ENCODE assay signal across 9 cellular contexts in the genomic region with DNA sequence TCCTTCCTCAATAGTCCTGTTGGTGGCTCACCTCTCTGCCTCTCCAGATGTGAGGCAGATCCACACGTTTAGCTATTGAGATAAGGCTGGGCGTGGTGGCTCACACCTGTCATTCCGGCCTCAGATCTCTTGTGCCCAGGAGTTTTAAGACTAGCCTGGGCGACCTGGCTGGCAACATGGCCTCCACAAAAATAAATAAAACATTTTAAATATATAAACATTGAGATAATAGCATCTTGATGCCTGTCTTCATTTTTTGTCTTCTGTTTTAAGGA. TPM values are rescaled to one million over a fixed set of nuclear protein-coding genes. Genes with fewer than 3 reads are reported as not detected.
DNase-seq lines count a peak whose midpoint lies in the region; FAIRE-seq and TF ChIP-seq lines count a peak whose summit lies in the region.
"Had no signal": no experiment of that assay in that cellular context is flagged by ENCODE, and none has a peak within 500 bp of the region (broad histone marks: within the 10 kb centered on the region; RNA-seq: fewer than 3 reads in every experiment).

No MANE protein-coding gene starts in this region.

- H3K27ac ChIP-seq in keratinocyte (ENCODE audit: control insufficient read depth, insufficient read depth, low read length) (peak overlapping the region; percentile 71), testis (peak overlapping the region; percentile 84 to 96)

- peak overlapping the region; percentile 87 for H3K9ac ChIP-seq in keratinocyte (ENCODE audit: control insufficient read depth, extremely low read depth, insufficient read depth, low read length)

- peak overlapping the region; percentile 90 for H3K4me2 ChIP-seq in keratinocyte (ENCODE audit: control insufficient read depth, extremely low read depth, insufficient read depth, low read depth, low read length)

- no peak for DNase-seq in activated naive CD4-positive, alpha-beta T cell treated with anti-CD3 and anti-CD28 coated beads, Interleukin-2, amount 10 ng/mL, durations not matched to agents 7 days and 5 days
- DNase-seq in activated naive CD4-positive, alpha-beta T cell treated with anti-CD3 and anti-CD28 coated beads, Interleukin-2, amount 50 U/mL, for 16 hours: no peak
- no peak for DNase-seq in activated CD4-positive, alpha-beta memory T cell treated with anti-CD3 and anti-CD28 coated beads, Interleukin-2, amount 10 ng/mL, durations not matched to agents 7 days and 5 days
- DNase-seq in keratinocyte (ENCODE audit: low read depth, low spot score) (no peak), testis (no peak), cerebellum (ENCODE audit: low spot score) (no peak), putamen (ENCODE audit: low spot score) (no peak), GM20000 (ENCODE audit: low spot score) (no peak)

- peak overlapping the region in 2 of 3 experiments; percentile 78 to 85 for H3K4me3 ChIP-seq in keratinocyte (ENCODE audit: control insufficient read depth in 2 of 3, extremely low read depth in 1 of 3, insufficient read depth in 2 of 3, low read depth in 1 of 3, low read length in 3 of 3)
- no peak overlapping the region for H3K4me3 ChIP-seq in testis

- H3K27ac Mint-ChIP-seq in activated naive CD4-positive, alpha-beta T cell treated with anti-CD3 and anti-CD28 coated beads, Interleukin-2, amount 10 ng/mL, durations not matched to agents 7 days and 5 days: peak overlapping the region; percentile 75
- H3K27ac Mint-ChIP-seq in activated CD4-positive, alpha-beta memory T cell treated with anti-CD3 and anti-CD28 coated beads, Interleukin-2, amount 10 ng/mL, durations not matched to agents 7 days and 5 days: peak overlapping the region; percentile 56

- H2AFZ ChIP-seq in keratinocyte (ENCODE audit: control insufficient read depth, low read length): no peak overlapping the region

- H3K36me3 ChIP-seq in keratinocyte (ENCODE audit: control insufficient read depth in 2 of 2, extremely low read depth in 1 of 2, insufficient read depth in 2 of 2, low read length in 2 of 2): peaks cover 0 to 4% of the 10 kb centered on the region in 2 experiments
- no peaks in the 10 kb centered on the region for H3K36me3 ChIP-seq in testis (ENCODE audit: low read depth, missing control alignments)

- WGBS in testis, 2 donors: 48 to 57% methylated on average over 4 of the region's 4 CpGs

- dilution Hi-C loops in keratinocyte (cut with MboI; ENCODE audit: extremely low pct_ligation_motif_present, low sequenced_read_pairs): no loop called here

- H4K20me1 ChIP-seq in keratinocyte (ENCODE audit: control insufficient read depth, extremely low read depth, insufficient read depth, low read length): no peaks in the 10 kb centered on the region

- H3K36me3 Mint-ChIP-seq in activated naive CD4-positive, alpha-beta T cell treated with anti-CD3 and anti-CD28 coated beads, Interleukin-2, amount 10 ng/mL, durations not matched to agents 7 days and 5 days: peaks cover under 1% of the 10 kb centered on the region
- H3K36me3 Mint-ChIP-seq in activated CD4-positive, alpha-beta memory T cell treated with anti-CD3 and anti-CD28 coated beads, Interleukin-2, amount 10 ng/mL, durations not matched to agents 7 days and 5 days (ENCODE audit: low read depth): peaks cover 10% of the 10 kb centered on the region

- CTCF ChIA-PET in activated naive CD4-positive, alpha-beta T cell treated with anti-CD3 and anti-CD28 coated beads, Interleukin-2, amount 10 ng/mL, durations not matched to agents 7 days and 5 days (lab: Charles Lee): interaction anchor here (1.1 to 5.3 kb wide), 3 partner anchors 30 to 151 kb away, joined by 3 to 53 read pairs (median 48); no protein-coding TSS in a partner anchor
- CTCF ChIA-PET in activated CD4-positive, alpha-beta memory T cell treated with anti-CD3 and anti-CD28 coated beads, Interleukin-2, amount 10 ng/mL, durations not matched to agents 7 days and 5 days (lab: Charles Lee): interaction anchor here (1.0 to 3.9 kb wide), 2 partner anchors 11 to 30 kb away, joined by 3 to 40 read pairs; no protein-coding TSS in a partner anchor

- H3K9me3 Mint-ChIP-seq in activated naive CD4-positive, alpha-beta T cell treated with anti-CD3 and anti-CD28 coated beads, Interleukin-2, amount 10 ng/mL, durations not matched to agents 7 days and 5 days: peaks cover 3% of the 10 kb centered on the region
- peaks cover 2% of the 10 kb centered on the region for H3K9me3 Mint-ChIP-seq in activated CD4-positive, alpha-beta memory T cell treated with anti-CD3 and anti-CD28 coated beads, Interleukin-2, amount 10 ng/mL, durations not matched to agents 7 days and 5 days

- peaks cover 19% of the 10 kb centered on the region for H3K79me2 ChIP-seq in keratinocyte (ENCODE audit: control insufficient read depth, insufficient read depth, low read length)

- H3K4me1 ChIP-seq in keratinocyte (ENCODE audit: control insufficient read depth, extremely low read depth, insufficient read depth, low read length): peaks cover 19% of the 10 kb centered on the region
- peaks cover 21% of the 10 kb centered on the region for H3K4me1 ChIP-seq in testis

- H3K4me1 Mint-ChIP-seq in activated naive CD4-positive, alpha-beta T cell treated with anti-CD3 and anti-CD28 coated beads, Interleukin-2, amount 10 ng/mL, durations not matched to agents 7 days and 5 days: peaks cover 19% of the 10 kb centered on the region
- H3K4me1 Mint-ChIP-seq in activated CD4-positive, alpha-beta memory T cell treated with anti-CD3 and anti-CD28 coated beads, Interleukin-2, amount 10 ng/mL, durations not matched to agents 7 days and 5 days: peaks cover 16% of the 10 kb centered on the region

- no peaks in the 10 kb centered on the region for H3K9me1 ChIP-seq in keratinocyte (ENCODE audit: control insufficient read depth, extremely low read depth, insufficient read depth, low read length)

- TF ChIP-seq CTCF in keratinocyte (optimal IDR thresholded peaks at IDR 0.05 in 1 of 3, IDR thresholded peaks at IDR 0.05 in 1 of 3, conservative IDR thresholded peaks at IDR 0.05 in 1 of 3; ENCODE audit: extremely low read depth in 1 of 3, insufficient read depth in 2 of 3, low read length in 3 of 3) (no peak), testis (IDR thresholded peaks at IDR 0.05) (no peak), GM20000 (IDR thresholded peaks at IDR 0.05; ENCODE audit: extremely low read depth, missing control alignments) (no peak)

- FAIRE-seq in keratinocyte (lab: Jason Lieb, UNC): no peak
- FAIRE-seq: TTC549 had no signal

- no peak for TF ChIP-seq POLR2A in testis (IDR thresholded peaks at IDR 0.05)

- intact Hi-C loops in testis (cut with DNase I; ENCODE audit: low total_unique reads): no loop called here

- no peaks in the 10 kb centered on the region for H3K27me3 ChIP-seq in keratinocyte (ENCODE audit: control insufficient read depth, extremely low read depth, insufficient read depth, low read length)
- H3K27me3 ChIP-seq in testis: no peaks in the 10 kb centered on the region

- peak overlapping the region; percentile 79 for H3K4me3 Mint-ChIP-seq in activated naive CD4-positive, alpha-beta T cell treated with anti-CD3 and anti-CD28 coated beads, Interleukin-2, amount 10 ng/mL, durations not matched to agents 7 days and 5 days
- H3K4me3 Mint-ChIP-seq in activated CD4-positive, alpha-beta memory T cell treated with anti-CD3 and anti-CD28 coated beads, Interleukin-2, amount 10 ng/mL, durations not matched to agents 7 days and 5 days: peak overlapping the region; percentile 81

- H3K27me3 Mint-ChIP-seq in activated naive CD4-positive, alpha-beta T cell treated with anti-CD3 and anti-CD28 coated beads, Interleukin-2, amount 10 ng/mL, durations not matched to agents 7 days and 5 days: peaks cover 17% of the 10 kb centered on the region
- peaks cover 4% of the 10 kb centered on the region for H3K27me3 Mint-ChIP-seq in activated CD4-positive, alpha-beta memory T cell treated with anti-CD3 and anti-CD28 coated beads, Interleukin-2, amount 10 ng/mL, durations not matched to agents 7 days and 5 days

- POLR2A ChIA-PET in activated CD4-positive, alpha-beta memory T cell treated with anti-CD3 and anti-CD28 coated beads, Interleukin-2, amount 10 ng/mL, durations not matched to agents 7 days and 5 days (lab: Charles Lee): interaction anchor here (1.1 to 2.9 kb wide), 5 partner anchors 10 to 30 kb away, joined by 3 to 21 read pairs (median 4); a partner anchor contains a TSS

- no peaks in the 10 kb centered on the region for H3K9me3 ChIP-seq in keratinocyte (ENCODE audit: control insufficient read depth, low read depth, low read length)
- H3K9me3 ChIP-seq in testis: no peaks in the 10 kb centered on the region

RNA-seq across cellular contexts. Expression of a gene that starts 1.4 kb away (rescaled TPM):
- total RNA-seq in activated CD4-positive, alpha-beta memory T cell treated with anti-CD3 and anti-CD28 coated beads, Interleukin-2, amount 10 ng/mL, durations not matched to agents 7 days and 5 days: 10 to 100 TPM; 47.0 to 49.0 TPM
- polyA plus RNA-seq in keratinocyte (9.9 to 19.2 TPM (median 14.3 TPM) in 3 replicates), testis (ENCODE audit: insufficient read depth, low read depth, low replicate concordance) (29.4 TPM)
- 6.3 TPM for polyA plus RNA-seq in keratinocyte (2011; ENCODE audit: low read depth)
- polyA plus RNA-seq in keratinocyte (2011; cell fraction: cytosol; rRNA removed): 7.3 and 16.1 TPM in 2 replicates
- polyA plus RNA-seq in keratinocyte (2011; cell fraction: nucleus; rRNA removed): 11.8 and 16.3 TPM in 2 replicates
- 15.1 and 29.8 TPM in 2 replicates for polyA plus RNA-seq in keratinocyte (2012; ENCODE audit: low replicate concordance)
- 10.9 to 20.6 TPM (median 12.1 TPM) in 3 replicates for polyA minus RNA-seq in keratinocyte
- polyA minus RNA-seq in keratinocyte (2011; cell fraction: cytosol; rRNA and poly(A)+ RNA removed): 46.0 TPM
- 12.1 and 13.0 TPM in 2 replicates for polyA minus RNA-seq in keratinocyte (2011; cell fraction: nucleus; rRNA and poly(A)+ RNA removed)
- total RNA-seq in testis (10 to 100 TPM; 57.8 to 73.0 TPM), cerebellum (14.6 TPM)

RNA-seq across cellular contexts. Expression of a gene that starts 25.0 kb away (rescaled TPM):
- 1 to 10 TPM; 8.1 to 8.7 TPM for total RNA-seq in activated CD4-positive, alpha-beta memory T cell treated with anti-CD3 and anti-CD28 coated beads, Interleukin-2, amount 10 ng/mL, durations not matched to agents 7 days and 5 days
- 4.6 to 7.4 TPM (median 6.6 TPM) in 3 replicates for polyA plus RNA-seq in keratinocyte
- polyA plus RNA-seq in keratinocyte (2011; ENCODE audit: low read depth): 2.4 TPM
- polyA plus RNA-seq in keratinocyte (2011; cell fraction: cytosol; rRNA removed): 3.9 and 7.6 TPM in 2 replicates
- polyA plus RNA-seq in keratinocyte (2011; cell fraction: nucleus; rRNA removed): 16.1 and 18.5 TPM in 2 replicates
- polyA plus RNA-seq in keratinocyte (2012; ENCODE audit: low replicate concordance): 3.7 and 10.0 TPM in 2 replicates
- 10.5 to 18.5 TPM (median 14.2 TPM) in 3 replicates for polyA minus RNA-seq in keratinocyte
- polyA minus RNA-seq in keratinocyte (2011; cell fraction: cytosol; rRNA and poly(A)+ RNA removed): 28.0 TPM
- 20.9 and 22.5 TPM in 2 replicates for polyA minus RNA-seq in keratinocyte (2011; cell fraction: nucleus; rRNA and poly(A)+ RNA removed)
- 10 to 100 TPM; 49.5 to 49.7 TPM for total RNA-seq in testis
- 29.3 TPM for polyA plus RNA-seq in testis (ENCODE audit: insufficient read depth, low read depth, low replicate concordance)
- total RNA-seq in cerebellum: 6.8 TPM

Comparison
In these comparisons a context has a peak if more than half of its experiments do, and no peak if none do; other contexts are left out.
1. H3K4me3 ChIP-seq: peak in keratinocyte (2 of 3); none in testis (0 of 2).